In genomic region chr20:49278036-49278816, GRCh38 we compare ENCODE assay signal across 1 cellular context.
A peak's percentile ranks its signal among the peaks of the same experiment; 100 is the strongest.
TF ChIP-seq lines count a peak whose summit lies in the region.

TSS of gene ZNFX1 (minus strand) at chr20:49278057. CDS start at chr20:49275839, 2,218 bp downstream.

TF ChIP-seq in GM12878, 131 proteins besides CTCF, POLR2A, EP300 and RAD21 (continued from another document):
- no peak for TF ChIP-seq PAX8 (IDR thresholded peaks at IDR 0.05)
- TF ChIP-seq SRF (IDR thresholded peaks at IDR 0.05; ENCODE audit: low read depth in 2 of 2, low read length in 2 of 2) = no peak
- peak; percentile 97 for TF ChIP-seq SMAD1 (IDR thresholded peaks at IDR 0.05; ENCODE audit: low read depth, partially characterized antibody)
